Comparison of ENCODE assay signal across 8 cellular contexts in the genomic region with DNA sequence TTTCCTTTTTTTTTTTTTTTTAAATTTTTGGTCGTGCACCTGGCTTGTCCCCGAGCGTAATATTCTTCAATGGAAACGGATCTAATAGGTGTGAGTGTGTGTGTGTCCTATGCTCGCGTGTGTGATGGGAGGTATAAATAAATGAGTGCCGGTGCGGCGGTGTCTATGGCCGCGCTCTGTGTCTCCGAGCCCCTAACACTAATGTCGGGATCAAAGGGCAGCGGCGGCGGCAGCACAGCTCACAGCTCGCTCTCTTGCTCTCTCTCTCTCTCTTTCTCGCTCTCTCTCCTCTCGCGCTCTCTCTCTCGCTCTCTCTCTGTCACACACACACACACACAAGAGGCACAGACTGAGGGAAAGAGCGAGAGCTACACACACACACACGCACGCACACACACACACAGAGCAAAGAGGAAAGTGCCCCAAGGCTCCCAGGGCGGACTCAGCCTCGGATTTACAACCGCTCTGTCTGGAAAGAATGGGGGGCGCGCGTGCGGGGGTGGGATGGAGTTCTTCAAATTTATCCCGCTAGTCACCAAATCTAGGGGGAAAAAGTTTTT. TPM values are rescaled to one million over a fixed set of nuclear protein-coding genes. Genes with fewer than 3 reads are reported as not detected.
DNase-seq lines count a peak whose midpoint lies in the region; ATAC-seq and TF ChIP-seq lines count a peak whose summit lies in the region.

A gene with protein sequence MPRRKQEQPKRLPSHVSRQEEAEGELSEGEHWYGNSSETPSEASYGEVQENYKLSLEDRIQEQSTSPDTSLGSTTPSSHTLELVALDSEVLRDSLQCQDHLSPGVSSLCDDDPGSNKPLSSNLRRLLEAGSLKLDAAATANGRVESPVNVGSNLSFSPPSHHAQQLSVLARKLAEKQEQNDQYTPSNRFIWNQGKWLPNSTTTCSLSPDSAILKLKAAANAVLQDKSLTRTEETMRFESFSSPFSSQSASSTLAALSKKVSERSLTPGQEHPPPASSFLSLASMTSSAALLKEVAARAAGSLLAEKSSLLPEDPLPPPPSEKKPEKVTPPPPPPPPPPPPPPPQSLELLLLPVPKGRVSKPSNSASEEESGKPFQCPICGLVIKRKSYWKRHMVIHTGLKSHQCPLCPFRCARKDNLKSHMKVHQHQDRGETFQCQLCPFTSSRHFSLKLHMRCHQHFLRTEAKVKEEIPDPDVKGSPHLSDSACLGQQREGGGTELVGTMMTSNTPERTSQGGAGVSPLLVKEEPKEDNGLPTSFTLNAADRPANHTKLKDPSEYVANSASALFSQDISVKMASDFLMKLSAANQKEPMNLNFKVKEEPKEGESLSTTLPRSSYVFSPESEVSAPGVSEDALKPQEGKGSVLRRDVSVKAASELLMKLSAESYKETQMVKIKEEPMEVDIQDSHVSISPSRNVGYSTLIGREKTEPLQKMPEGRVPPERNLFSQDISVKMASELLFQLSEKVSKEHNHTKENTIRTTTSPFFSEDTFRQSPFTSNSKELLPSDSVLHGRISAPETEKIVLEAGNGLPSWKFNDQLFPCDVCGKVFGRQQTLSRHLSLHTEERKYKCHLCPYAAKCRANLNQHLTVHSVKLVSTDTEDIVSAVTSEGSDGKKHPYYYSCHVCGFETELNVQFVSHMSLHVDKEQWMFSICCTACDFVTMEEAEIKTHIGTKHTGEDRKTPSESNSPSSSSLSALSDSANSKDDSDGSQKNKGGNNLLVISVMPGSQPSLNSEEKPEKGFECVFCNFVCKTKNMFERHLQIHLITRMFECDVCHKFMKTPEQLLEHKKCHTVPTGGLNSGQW (minus strand): TSS at position 206 of the 560 bp plus-strand sequence. CDS start 416 bp downstream, outside the sequence.

- H4K8ac ChIP-seq in mesendoderm (ENCODE audit: low read depth, low read length): peak within 1 kb of the TSS; percentile 90

- H3K9ac ChIP-seq in endodermal cell (ENCODE audit: extremely low read depth, low read length, poor library complexity, severe bottlenecking) (peak within 1 kb of the TSS; percentile 87), mesendoderm (ENCODE audit: low read length) (peak within 1 kb of the TSS; percentile 98)

- TF ChIP-seq CTCF in endodermal cell (conservative IDR thresholded peaks at IDR 0.05): no peak

- peak within 1 kb of the TSS; percentile 72 for H3K4me2 ChIP-seq in mesendoderm (ENCODE audit: low read length)

- H3K27me3 ChIP-seq in endodermal cell (ENCODE audit: control insufficient read depth, insufficient read depth, low read length, poor library complexity, severe bottlenecking) (no peaks in the 10 kb centered on the region), mesendoderm (ENCODE audit: insufficient read depth, low read length, poor library complexity) (no peaks in the 10 kb centered on the region)

- H3K4me1 Mint-ChIP-seq in endodermal cell: peaks cover 25% of the 10 kb centered on the region

- H2BK15ac ChIP-seq in mesendoderm (replicated peaks; ENCODE audit: low read depth): peak within 1 kb of the TSS; percentile 99

- H2BK120ac ChIP-seq in mesendoderm (ENCODE audit: low read depth, low read length): peak within 1 kb of the TSS; percentile 100

- H3K36me3 Mint-ChIP-seq in endodermal cell (ENCODE audit: low read depth): no peaks in the 10 kb centered on the region

- H2AK5ac ChIP-seq in mesendoderm (ENCODE audit: low read length): no peak within 1 kb of the TSS

- H3K18ac ChIP-seq in mesendoderm (ENCODE audit: low read length): peak within 1 kb of the TSS; percentile 96

- H4K5ac ChIP-seq in mesendoderm (ENCODE audit: low read length): no peak within 1 kb of the TSS

- peak within 1 kb of the TSS; percentile 97 for H3K27ac Mint-ChIP-seq in endodermal cell

- peak within 1 kb of the TSS; percentile 91 for H3K4me3 Mint-ChIP-seq in endodermal cell

- peak within 1 kb of the TSS; percentile 100 for H3K23ac ChIP-seq in mesendoderm (ENCODE audit: low read length)

- peak; percentile 34 for ATAC-seq in HG02943 (IDR thresholded peaks at IDR 0.05; ENCODE audit: low read depth, unreplicated experiment)

- H3K27ac ChIP-seq in endodermal cell (ENCODE audit: low read depth, low read length): peak within 1 kb of the TSS; percentile 87
- H3K27ac ChIP-seq in mesendoderm (ENCODE audit: low read depth, low read length): peak within 1 kb of the TSS; percentile 98

- H3K9me3 Mint-ChIP-seq in endodermal cell: no peaks in the 10 kb centered on the region

- H3K36me3 ChIP-seq in endodermal cell (ENCODE audit: control insufficient read depth, insufficient read depth, low read length): no peaks in the 10 kb centered on the region
- no peaks in the 10 kb centered on the region for H3K36me3 ChIP-seq in mesendoderm (ENCODE audit: control insufficient read depth, insufficient read depth, low read length)

- DNase-seq in NCI-H1417 (lab: John Stamatoyannopoulos, UW): peak; percentile 30 to 87 (median 75)
- no peak for DNase-seq in NCI-H1417 treated with DMSO at 0.1 percent for 48 hours (lab: John Stamatoyannopoulos, UW)
- DNase-seq in NCI-H526 treated with DMSO at 0.1 percent for 48 hours (lab: John Stamatoyannopoulos, UW): peak; percentile 90
- peak; percentile 14 to 26 (median 23) for DNase-seq in activated CD8-positive, alpha-beta memory T cell treated with anti-CD3 and anti-CD28 coated beads for 48 hours (ENCODE audit: low read depth in 2 of 3, low spot score in 2 of 3)
- DNase-seq in endodermal cell: peak; percentile 87
- peak; percentile 94 for DNase-seq in mesendoderm
- peak; percentile 16 for DNase-seq in stimulated activated CD8-positive, alpha-beta memory T cell treated with anti-CD3 and anti-CD28 coated beads, Interleukin-15, amount 100 ng/mL, for 24 hours (ENCODE audit: low read depth)

- peak within 1 kb of the TSS; percentile 99 for H3K56ac ChIP-seq in mesendoderm (ENCODE audit: low read length)

- H3K79me1 ChIP-seq in mesendoderm (ENCODE audit: low read length): no peaks in the 10 kb centered on the region

- peak within 1 kb of the TSS; percentile 99 for H3K4ac ChIP-seq in mesendoderm (ENCODE audit: low read depth, low read length)

- WGBS in endodermal cell (ENCODE audit: insufficient coverage in 1 of 2, insufficient read length in 1 of 2), 2 experiments: 0% methylated on average over 8 to 31 of the region's 32 CpGs
- WGBS in mesendoderm (ENCODE audit: extremely low coverage, insufficient coverage, low lambda C conversion rate): no CpG with 5 or more reads among the region's 32 CpGs

- peaks cover 26% of the 10 kb centered on the region for H3K79me2 ChIP-seq in mesendoderm (ENCODE audit: control insufficient read depth, insufficient read depth, low read length)

- H3K4me1 ChIP-seq in endodermal cell (ENCODE audit: control insufficient read depth, insufficient read depth, low read length): no peaks in the 10 kb centered on the region
- peaks cover 6% of the 10 kb centered on the region for H3K4me1 ChIP-seq in mesendoderm (ENCODE audit: control insufficient read depth, low read depth, low read length)

- no peaks in the 10 kb centered on the region for H3K9me3 ChIP-seq in endodermal cell (ENCODE audit: control insufficient read depth, low read length)

- peaks cover 5% of the 10 kb centered on the region for H3K27me3 Mint-ChIP-seq in endodermal cell (ENCODE audit: insufficient read depth)

- H3K4me3 ChIP-seq in endodermal cell (ENCODE audit: low read length) (peak within 1 kb of the TSS; percentile 95), mesendoderm (ENCODE audit: low read length) (peak within 1 kb of the TSS; percentile 98)

- H2BK5ac ChIP-seq in mesendoderm (ENCODE audit: low read length): peak within 1 kb of the TSS; percentile 97

RNA-seq across cellular contexts. Expression of the gene that starts here (rescaled TPM):
- total RNA-seq in endodermal cell: 10 to 100 TPM; 33.0 to 34.9 TPM
- 22.4 TPM for polyA plus RNA-seq in endodermal cell (2013, experiment 1 of 2)
- 21.8 TPM for polyA plus RNA-seq in endodermal cell (2013, experiment 2 of 2)
- polyA plus RNA-seq in mesendoderm (2013, experiment 1 of 2): 11.1 TPM
- 11.5 TPM for polyA plus RNA-seq in mesendoderm (2013, experiment 2 of 2)
